In the genomic region with DNA sequence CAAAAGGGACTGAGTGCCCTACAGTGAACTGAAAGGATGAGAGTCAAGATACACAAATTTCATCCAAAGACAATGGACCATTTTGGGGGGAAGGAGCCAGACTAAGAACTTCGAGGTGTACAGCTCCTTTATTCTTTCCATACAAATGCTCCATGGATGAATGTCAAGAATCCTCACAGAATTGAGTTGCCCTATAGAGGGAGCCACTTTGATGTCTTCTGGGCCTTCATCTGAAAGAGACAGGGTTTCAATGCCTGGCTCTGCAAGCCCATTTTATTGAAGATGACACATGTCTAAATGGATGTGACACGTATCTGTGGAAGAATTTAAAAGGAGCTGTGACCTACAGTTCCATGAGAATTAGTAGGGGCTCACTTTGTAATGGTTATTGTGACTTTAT, we compare ENCODE assay signal across 1 cellular context.
TF ChIP-seq lines count a peak whose summit lies in the region.

No MANE protein-coding gene starts in this region.

TF ChIP-seq in endothelial cell of umbilical vein, 7 proteins besides CTCF, POLR2A, EP300 and RAD21 (continued from another document):
- TF ChIP-seq JUN (IDR thresholded peaks at IDR 0.05; ENCODE audit: borderline replicate concordance, insufficient read depth, insufficient read length, low read depth), result no peak
- TF ChIP-seq MAX (IDR thresholded peaks at IDR 0.05; ENCODE audit: insufficient read depth, insufficient read length), result no peak
TF ChIP-seq in endothelial cell of umbilical vein: peak in this region for 0.
